In the genomic region with DNA sequence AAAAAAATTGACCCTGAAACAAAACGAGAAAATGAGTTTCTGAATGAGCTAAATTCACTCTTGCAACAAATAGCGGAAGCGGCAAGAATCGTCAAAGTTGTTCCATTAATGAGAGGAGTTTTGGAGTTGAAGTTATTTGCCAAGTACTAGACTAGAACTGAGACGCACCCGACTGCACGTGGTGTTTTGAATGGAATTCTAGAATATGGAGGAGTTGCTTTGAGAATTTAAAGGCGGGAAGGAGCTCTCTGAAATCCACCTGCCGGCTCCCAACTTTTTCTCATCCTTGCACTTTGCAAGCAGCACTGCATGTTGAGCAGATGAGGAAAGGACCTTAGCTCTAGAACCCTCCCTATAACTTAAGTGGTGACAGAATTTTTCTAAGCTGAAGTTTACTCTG, we compare ENCODE assay signal across 41 cellular contexts. TPM values are rescaled to one million over a fixed set of nuclear protein-coding genes. Genes with fewer than 3 reads are reported as not detected.
"Had no signal": no experiment of that assay in that cellular context is flagged by ENCODE, and none has a peak within 500 bp of the region (broad histone marks: within the 10 kb centered on the region; RNA-seq: fewer than 3 reads in every experiment).

No MANE protein-coding gene starts in this region.

- H3K9me3 ChIP-seq: adrenal gland, ascending aorta, body of pancreas, breast epithelium had no signal

- ATAC-seq: activated naive CD4-positive, alpha-beta T cell treated with anti-CD3 and anti-CD28 coated beads, Interleukin-2, amount 50 U/mL, for 72 hours; activated naive CD8-positive, alpha-beta T cell treated with anti-CD3 and anti-CD28 coated beads, Interleukin-2, amount 50 U/mL, for 24 hours; activated T-cell treated with anti-CD3 and anti-CD28 coated beads, Interleukin-2, amount 50 U/mL, for 4 hours; activated T-cell treated with anti-CD3 and anti-CD28 coated beads, Interleukin-2, amount 50 U/mL, for 72 hours; activated T-helper 17 cell treated with anti-CD3 and anti-CD28 coated beads, Interleukin-2, amount 50 U/mL, for 72 hours; body of pancreas had no signal

- H3K27ac Mint-ChIP-seq: activated naive CD4-positive, alpha-beta T cell treated with anti-CD3 and anti-CD28 coated beads for 36 hours; activated naive CD4-positive, alpha-beta T cell treated with anti-CD3 and anti-CD28 coated beads, Interleukin-2, amount 10 ng/mL, durations not matched to agents 7 days and 5 days; activated naive CD4-positive, alpha-beta T cell treated with anti-CD3 and anti-CD28 coated beads, Interleukin-2, amount 50 U/mL, for 24 hours; activated naive CD4-positive, alpha-beta T cell treated with anti-CD3 and anti-CD28 coated beads, Interleukin-2, amount 50 U/mL, for 72 hours; activated naive CD8-positive, alpha-beta T cell; activated naive CD8-positive, alpha-beta T cell treated with anti-CD3 and anti-CD28 coated beads for 36 hours; activated naive CD8-positive, alpha-beta T cell treated with anti-CD3 and anti-CD28 coated beads, Interleukin-2, amount 10 ng/mL, durations not matched to agents 7 days and 5 days; activated naive CD8-positive, alpha-beta T cell treated with anti-CD3 and anti-CD28 coated beads, Interleukin-2, amount 50 U/mL, for 24 hours; activated T-cell treated with anti-CD3 and anti-CD28 coated beads, Interleukin-2, amount 50 U/mL, for 24 hours; activated T-cell treated with anti-CD3 and anti-CD28 coated beads, Interleukin-2, amount 50 U/mL, for 72 hours; activated T-helper 1 cell treated with anti-CD3 and anti-CD28 coated beads, Interleukin-12 subunit alpha, Interleukin-12 subunit beta, Interleukin-2, Interleukin-4 antibody, amounts not matched to agents 30 ng/mL and 10 ng/mL and 1 ng/mL, durations not matched to agents 14 hours and 24 hours and 36 hours; activated T-helper 17 cell treated with anti-CD3 and anti-CD28 coated beads, Interleukin-2, amount 50 U/mL, for 72 hours; activated T-helper 2 cell treated with anti-CD3 and anti-CD28 coated beads, Interferon-gamma antibody, Interleukin-2, Interleukin-4, amounts not matched to agents 10 μg/mL and 5 μg/mL and 100 μg/mL, durations not matched to agents 14 hours and 24 hours and 36 hours; brain had no signal

- H3K4me1 Mint-ChIP-seq: activated naive CD8-positive, alpha-beta T cell treated with anti-CD3 and anti-CD28 coated beads, Interleukin-2, amount 50 U/mL, for 24 hours; central memory CD8-positive, alpha-beta T cell had no signal

- H3K36me3 Mint-ChIP-seq: activated naive CD4-positive, alpha-beta T cell treated with anti-CD3 and anti-CD28 coated beads, Interleukin-2, amount 50 U/mL, for 72 hours; activated naive CD8-positive, alpha-beta T cell treated with anti-CD3 and anti-CD28 coated beads for 36 hours; brain had no signal

- FAIRE-seq: astrocyte, bronchial epithelial cell had no signal

- H3K27ac ChIP-seq: adrenal gland, ascending aorta, body of pancreas, brain microvascular endothelial cell, breast epithelium, cardiac muscle cell had no signal

- H3K4me3 ChIP-seq: adrenal gland, ascending aorta, body of pancreas, breast epithelium, cardiac muscle cell had no signal

- H3K9me3 Mint-ChIP-seq: activated naive CD4-positive, alpha-beta T cell treated with anti-CD3 and anti-CD28 coated beads, Interleukin-2, amount 10 ng/mL, durations not matched to agents 7 days and 5 days; activated naive CD8-positive, alpha-beta T cell treated with anti-CD3 and anti-CD28 coated beads, Interleukin-2, amount 50 U/mL, for 24 hours; activated T-cell treated with anti-CD3 and anti-CD28 coated beads, Interleukin-2, amount 50 U/mL, for 24 hours; activated T-cell treated with anti-CD3 and anti-CD28 coated beads, Interleukin-2, amount 50 U/mL, for 4 hours; activated T-cell treated with anti-CD3 and anti-CD28 coated beads, Interleukin-2, amount 50 U/mL, for 72 hours; activated T-helper 1 cell treated with anti-CD3 and anti-CD28 coated beads, Interleukin-12 subunit alpha, Interleukin-12 subunit beta, Interleukin-2, Interleukin-4 antibody, amounts not matched to agents 30 ng/mL and 10 ng/mL and 1 ng/mL, durations not matched to agents 14 hours and 24 hours and 36 hours; activated T-helper 17 cell treated with anti-CD3 and anti-CD28 coated beads, Interleukin-2, amount 50 U/mL, for 72 hours; activated T-helper 2 cell treated with anti-CD3 and anti-CD28 coated beads, Interferon-gamma antibody, Interleukin-2, Interleukin-4, amounts not matched to agents 10 μg/mL and 5 μg/mL and 100 μg/mL, durations not matched to agents 14 hours and 24 hours and 36 hours; central memory CD8-positive, alpha-beta T cell had no signal

- H3K27me3 ChIP-seq: ascending aorta had no signal

- H3K4me3 Mint-ChIP-seq: activated naive CD4-positive, alpha-beta T cell treated with anti-CD3 and anti-CD28 coated beads for 36 hours; activated naive CD4-positive, alpha-beta T cell treated with anti-CD3 and anti-CD28 coated beads, Interleukin-2, amount 10 ng/mL, durations not matched to agents 7 days and 5 days; activated naive CD4-positive, alpha-beta T cell treated with anti-CD3 and anti-CD28 coated beads, Interleukin-2, amount 50 U/mL, for 24 hours; activated naive CD8-positive, alpha-beta T cell; activated naive CD8-positive, alpha-beta T cell treated with anti-CD3 and anti-CD28 coated beads for 36 hours; activated naive CD8-positive, alpha-beta T cell treated with anti-CD3 and anti-CD28 coated beads, Interleukin-2, amount 10 ng/mL, durations not matched to agents 7 days and 5 days; activated naive CD8-positive, alpha-beta T cell treated with anti-CD3 and anti-CD28 coated beads, Interleukin-2, amount 50 U/mL, for 24 hours; activated T-cell treated with anti-CD3 and anti-CD28 coated beads, Interleukin-2, amount 50 U/mL, for 24 hours; activated T-cell treated with anti-CD3 and anti-CD28 coated beads, Interleukin-2, amount 50 U/mL, for 4 hours; activated T-cell treated with anti-CD3 and anti-CD28 coated beads, Interleukin-2, amount 50 U/mL, for 72 hours; activated T-helper 1 cell treated with anti-CD3 and anti-CD28 coated beads, Interleukin-12 subunit alpha, Interleukin-12 subunit beta, Interleukin-2, Interleukin-4 antibody, amounts not matched to agents 30 ng/mL and 10 ng/mL and 1 ng/mL, durations not matched to agents 14 hours and 24 hours and 36 hours; activated T-helper 17 cell treated with anti-CD3 and anti-CD28 coated beads, Interleukin-2, amount 50 U/mL, for 72 hours; brain; central memory CD8-positive, alpha-beta T cell had no signal

- H3K36me3 ChIP-seq: adrenal gland, ascending aorta, brain microvascular endothelial cell, breast epithelium, cardiac muscle cell had no signal

- H3K4me1 ChIP-seq: adrenal gland, ascending aorta, breast epithelium had no signal

- DNase-seq: activated effector memory CD4-positive, alpha-beta T cell treated with anti-CD3 and anti-CD28 coated beads, Interleukin-2, amount 50 U/mL, for 16 hours; activated effector memory CD4-positive, alpha-beta T cell treated with Interleukin-2 at 50 U/mL for 16 hours; activated gamma-delta T cell; activated gamma-delta T cell treated with Interleukin-2 at 50 U/mL for 16 hours; activated naive CD4-positive, alpha-beta T cell; activated naive CD4-positive, alpha-beta T cell treated with anti-CD3 and anti-CD28 coated beads for 36 hours; activated naive CD4-positive, alpha-beta T cell treated with anti-CD3 and anti-CD28 coated beads, Interleukin-2, amount 10 ng/mL, durations not matched to agents 7 days and 5 days; activated naive CD4-positive, alpha-beta T cell treated with anti-CD3 and anti-CD28 coated beads, Interleukin-2, amount 50 U/mL, for 16 hours; activated naive CD4-positive, alpha-beta T cell treated with Interleukin-2 at 50 U/mL for 16 hours; activated naive CD8-positive, alpha-beta T cell treated with anti-CD3 and anti-CD28 coated beads for 36 hours; activated naive CD8-positive, alpha-beta T cell treated with anti-CD3 and anti-CD28 coated beads, Interleukin-2, amount 10 ng/mL, durations not matched to agents 7 days and 5 days; activated naive CD8-positive, alpha-beta T cell treated with anti-CD3 and anti-CD28 coated beads, Interleukin-2, amount 50 U/mL, for 24 hours; activated T-cell treated with anti-CD3 and anti-CD28 coated beads, Interleukin-2, amount 50 U/mL, for 24 hours; activated T-cell treated with anti-CD3 and anti-CD28 coated beads, Interleukin-2, amount 50 U/mL, for 4 hours; activated T-cell treated with anti-CD3 and anti-CD28 coated beads, Interleukin-2, amount 50 U/mL, for 48 hours; activated T-cell treated with anti-CD3 and anti-CD28 coated beads, Interleukin-2, amount 50 U/mL, for 72 hours; adrenal gland; amniotic stem cell; amygdala; anterior cingulate cortex; aorta; body of pancreas; brain microvascular endothelial cell; central memory CD4-positive, alpha-beta T cell; cerebellar nuclear complex had no signal

RNA-seq across cellular contexts. Expression of a gene that starts 23.2 kb away (rescaled TPM):
- total RNA-seq: activated naive CD4-positive, alpha-beta T cell treated with anti-CD3 and anti-CD28 coated beads for 36 hours; activated naive CD8-positive, alpha-beta T cell treated with anti-CD3 and anti-CD28 coated beads, Interleukin-2, amount 10 ng/mL, durations not matched to agents 7 days and 5 days; activated T-cell treated with anti-CD3 and anti-CD28 coated beads, Interleukin-2, amount 50 U/mL, for 4 hours; activated T-helper 1 cell treated with anti-CD3 and anti-CD28 coated beads, Interleukin-12 subunit alpha, Interleukin-12 subunit beta, Interleukin-2, Interleukin-4 antibody, amounts not matched to agents 30 ng/mL and 10 ng/mL and 1 ng/mL, durations not matched to agents 14 hours and 24 hours and 36 hours; activated T-helper 2 cell treated with anti-CD3 and anti-CD28 coated beads, Interferon-gamma antibody, Interleukin-2, Interleukin-4, amounts not matched to agents 10 μg/mL and 5 μg/mL and 100 μg/mL, durations not matched to agents 14 hours and 24 hours and 36 hours; adrenal gland; aorta; ascending aorta; body of pancreas; breast epithelium; bronchial epithelial cell; cardiac muscle cell; cardiac septum; chondrocyte had no signal
- polyA plus RNA-seq: adipose tissue, adrenal gland, aorta, cardiac muscle cell had no signal
